Comparison of ENCODE assay signal across 24 cellular contexts in the genomic region with DNA sequence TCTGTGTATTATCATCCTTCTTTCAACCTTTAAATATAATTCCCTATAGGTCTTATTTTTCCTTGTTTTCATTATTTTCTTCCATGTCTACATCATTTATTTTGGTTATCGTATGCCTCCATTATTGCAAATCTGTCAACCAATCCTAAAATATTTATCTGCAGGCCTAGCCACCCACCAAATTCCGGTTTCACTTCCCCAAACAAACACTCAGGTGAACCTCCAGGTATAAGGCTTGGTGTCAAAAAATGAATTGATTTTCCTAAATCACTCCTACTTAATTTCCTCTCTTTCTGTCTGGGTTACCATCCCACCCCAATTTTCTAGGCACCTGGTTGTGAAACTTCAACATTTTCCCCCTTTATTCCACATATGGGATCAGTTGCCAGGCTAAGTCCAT.
DNase-seq lines count a peak whose midpoint lies in the region; ATAC-seq, FAIRE-seq and TF ChIP-seq lines count a peak whose summit lies in the region.
"Had no signal": no experiment of that assay in that cellular context is flagged by ENCODE, and none has a peak within 500 bp of the region (broad histone marks: within the 10 kb centered on the region; RNA-seq: fewer than 3 reads in every experiment).

No MANE protein-coding gene starts in this region.

- H3F3A ChIP-seq in GM23338 (replicated peaks; ENCODE audit: low read depth), result no peaks in the 10 kb centered on the region

- WGBS in GM12878 (ENCODE audit: insufficient coverage, insufficient replicate concordance, low lambda C conversion rate, missing lambda C conversion rate), result 24% methylated on average over 2 of the region's 2 CpGs

- H3K4me1 Mint-ChIP-seq in GM23338, result peaks cover 17% of the 10 kb centered on the region; the same call in 2 of the 3 replicates
- H3K4me1 Mint-ChIP-seq: CD14-positive monocyte; CD4-positive, alpha-beta memory T cell; CD4-positive, CD25-positive, alpha-beta regulatory T cell; CD8-positive, alpha-beta memory T cell had no signal

- POLR2A ChIA-PET in GM12878 (lab: Charles Lee), result no interaction called here

- no peak for ATAC-seq in GM23338
- no peak for ATAC-seq in GM12878
- no peak for ATAC-seq in HG03439 (IDR thresholded peaks at IDR 0.05; ENCODE audit: unreplicated experiment)

- H3K79me2 ChIP-seq in GM23338 (replicated peaks; ENCODE audit: insufficient read depth) (no peaks in the 10 kb centered on the region), GM12878 (ENCODE audit: control insufficient read depth, insufficient read depth, low read length) (no peaks in the 10 kb centered on the region)

- intact Hi-C loops in GM12878 (cut with micrococcal nuclease; ENCODE audit: unreplicated experiment), result no loop called here

- TF ChIP-seq CTCF in GM23338 (conservative IDR thresholded peaks at IDR 0.05; ENCODE audit: low read depth in 2 of 2) (no peak), GM12878 (IDR thresholded peaks at IDR 0.05 in 2 of 3, conservative IDR thresholded peaks at IDR 0.05 in 1 of 3; ENCODE audit: control insufficient read depth in 2 of 3, extremely low read depth in 1 of 3, insufficient read depth in 1 of 3, low read depth in 3 of 3, low read length in 3 of 3) (no peak)

- RAD21 ChIA-PET in GM12878 (lab: Charles Lee; ENCODE audit: unreplicated experiment), result no interaction called here

- SMC1A ChIA-PET in GM12878 (lab: Charles Lee; ENCODE audit: uncharacterized antibody, unreplicated experiment), result interaction anchor here (0.8 kb wide), 1 partner anchor 11 kb away, joined by 5 read pairs; no protein-coding TSS in a partner anchor

- H3K36me3 ChIP-seq in GM23338 (ENCODE audit: insufficient read depth), result no peaks in the 10 kb centered on the region
- no peaks in the 10 kb centered on the region for H3K36me3 ChIP-seq in GM12878 (ENCODE audit: control insufficient read depth in 2 of 2, insufficient read depth in 2 of 2, low read length in 1 of 2)
- no peaks in the 10 kb centered on the region for H3K36me3 ChIP-seq in SJCRH30
- H3K36me3 ChIP-seq: BE2C, BLaER1 had no signal

- H3K27ac Mint-ChIP-seq in GM23338, result 0 out of 2 replicates have a peak overlapping the region, but pooled peaks have one; percentile 11
- H3K27ac Mint-ChIP-seq: CD14-positive monocyte; CD4-positive, alpha-beta memory T cell; CD4-positive, CD25-positive, alpha-beta regulatory T cell; CD8-positive, alpha-beta memory T cell had no signal

- H3K4me2 ChIP-seq in GM23338 (no peak overlapping the region), GM12878 (ENCODE audit: control insufficient read depth, insufficient read depth) (no peak overlapping the region)

- H3K27ac ChIP-seq in GM23338 (ENCODE audit: low read depth), result no peak overlapping the region
- no peak overlapping the region for H3K27ac ChIP-seq in GM12878 (ENCODE audit: control insufficient read depth, insufficient read depth)
- no peak overlapping the region for H3K27ac ChIP-seq in SJCRH30
- H3K27ac ChIP-seq: BLaER1 had no signal

- H3K27me3 Mint-ChIP-seq in GM23338 (ENCODE audit: insufficient read depth, low read depth, poor library complexity), result no peaks in the 10 kb centered on the region
- H3K27me3 Mint-ChIP-seq: CD4-positive, alpha-beta memory T cell; CD4-positive, CD25-positive, alpha-beta regulatory T cell; CD8-positive, alpha-beta memory T cell had no signal

- H3K9me3 ChIP-seq in GM12878 (replicated peaks; ENCODE audit: control insufficient read depth, insufficient read depth, low read length) (no peaks in the 10 kb centered on the region), SJCRH30 (replicated peaks) (no peaks in the 10 kb centered on the region)
- H3K9me3 ChIP-seq: BE2C, BLaER1 had no signal

- CTCF ChIA-PET in GM12878 (lab: Yijun Ruan, JAX), result interaction anchor here (1.2 kb wide), 1 partner anchor 10 kb away, joined by 3 read pairs; no protein-coding TSS in a partner anchor

- H3K9me2 ChIP-seq in GM23338 (ENCODE audit: insufficient read depth), result no peaks in the 10 kb centered on the region

- no peaks in the 10 kb centered on the region for H3K27me3 ChIP-seq in GM23338 (ENCODE audit: insufficient read depth)
- H3K27me3 ChIP-seq in GM12878 (replicated peaks in 1 of 2; ENCODE audit: control insufficient read depth in 2 of 2, insufficient read depth in 2 of 2, low read length in 1 of 2), result no peaks in the 10 kb centered on the region; a peak in 1 of 4 replicates
- H3K27me3 ChIP-seq in SJCRH30, result no peaks in the 10 kb centered on the region
- H3K27me3 ChIP-seq: BE2C, BLaER1 had no signal

- DNase-seq in GM23338 (ENCODE audit: low spot score) (no peak), GM12878 (ENCODE audit: low read depth, low spot score) (no peak), NOMO-1 treated with dmso at 0.1 percent for 144 hours (lab: John Stamatoyannopoulos, UW; ENCODE audit: unreplicated experiment) (no peak), SJCRH30 (no peak)
- DNase-seq: 8988T; ACHN; BE2C; C1 segment of cervical spinal cord; CD4-positive, alpha-beta memory T cell; CD4-positive, CD25-positive, alpha-beta regulatory T cell; CD8-positive, alpha-beta memory T cell; COR-L47; DMS 273 treated with DMSO at 0.1 percent for 48 hours; DMS53; DMS79; DND-41; EL; GDM1 had no signal

- in situ Hi-C loops in GM12878 (cut with MboI), result no loop called here

- no peak for TF ChIP-seq POLR2A in GM12878 (IDR thresholded peaks at IDR 0.05; ENCODE audit: low read depth, low read length)

- H3K4me3 ChIP-seq in GM23338, result no peak overlapping the region
- no peak overlapping the region for H3K4me3 ChIP-seq in GM12878
- no peak overlapping the region for H3K4me3 ChIP-seq in SJCRH30
- H3K4me3 ChIP-seq: BLaER1 had no signal

- TF ChIP-seq EP300 in GM12878 (IDR thresholded peaks at IDR 0.05; ENCODE audit: borderline replicate concordance in 1 of 2, control insufficient read depth in 1 of 2, low read depth in 2 of 2, low read length in 2 of 2), result no peak

- H3K9me3 Mint-ChIP-seq in GM23338, result no peaks in the 10 kb centered on the region

- no peak overlapping the region for H2AFZ ChIP-seq in GM23338
- no peak overlapping the region for H2AFZ ChIP-seq in GM12878 (ENCODE audit: control insufficient read depth, low read depth, low read length)

- no TSS peak for BruUV-seq in GM12878 (replicated peaks; lab: Mats Ljungman, UMichigan)

- H4K20me1 ChIP-seq in GM23338 (replicated peaks; ENCODE audit: insufficient read depth) (no peaks in the 10 kb centered on the region), GM12878 (ENCODE audit: control insufficient read depth, insufficient read depth) (no peaks in the 10 kb centered on the region)
- H4K20me1 ChIP-seq: BLaER1 had no signal

- H3K9ac ChIP-seq in GM12878 (ENCODE audit: control insufficient read depth, insufficient read depth, low read length), result no peak overlapping the region
- H3K9ac ChIP-seq: BLaER1 had no signal

- no peak for TF ChIP-seq RAD21 in GM12878 (IDR thresholded peaks at IDR 0.05; ENCODE audit: insufficient read depth, low read depth, low read length)

- H3K4me1 ChIP-seq in GM23338 (ENCODE audit: insufficient read depth) (0 out of 2 replicates have a peak, but pooled peaks cover 7% of the 10 kb centered on the region), GM12878 (ENCODE audit: control insufficient read depth, insufficient read depth, low read length) (no peaks in the 10 kb centered on the region), SJCRH30 (no peaks in the 10 kb centered on the region)
- H3K4me1 ChIP-seq: BE2C had no signal

- H3K4me3 Mint-ChIP-seq in GM23338, result no peak overlapping the region
- H3K4me3 Mint-ChIP-seq: CD14-positive monocyte; CD4-positive, alpha-beta memory T cell; CD4-positive, CD25-positive, alpha-beta regulatory T cell; CD8-positive, alpha-beta memory T cell had no signal

- H3K36me3 Mint-ChIP-seq in GM23338 (ENCODE audit: low read depth), result no peaks in the 10 kb centered on the region
- H3K36me3 Mint-ChIP-seq: CD14-positive monocyte; CD4-positive, alpha-beta memory T cell; CD4-positive, CD25-positive, alpha-beta regulatory T cell; CD8-positive, alpha-beta memory T cell had no signal

- FAIRE-seq in GM12878 (lab: Jason Lieb, UNC), result no peak
- FAIRE-seq: A204.1, GM12892, GM18507 had no signal

TF ChIP-seq in GM23338, 12 proteins besides CTCF, POLR2A, EP300 and RAD21:
- no peak for TF ChIP-seq JUNB (IDR thresholded peaks at IDR 0.05; ENCODE audit: unreplicated experiment)
- TF ChIP-seq, protein P1, sequence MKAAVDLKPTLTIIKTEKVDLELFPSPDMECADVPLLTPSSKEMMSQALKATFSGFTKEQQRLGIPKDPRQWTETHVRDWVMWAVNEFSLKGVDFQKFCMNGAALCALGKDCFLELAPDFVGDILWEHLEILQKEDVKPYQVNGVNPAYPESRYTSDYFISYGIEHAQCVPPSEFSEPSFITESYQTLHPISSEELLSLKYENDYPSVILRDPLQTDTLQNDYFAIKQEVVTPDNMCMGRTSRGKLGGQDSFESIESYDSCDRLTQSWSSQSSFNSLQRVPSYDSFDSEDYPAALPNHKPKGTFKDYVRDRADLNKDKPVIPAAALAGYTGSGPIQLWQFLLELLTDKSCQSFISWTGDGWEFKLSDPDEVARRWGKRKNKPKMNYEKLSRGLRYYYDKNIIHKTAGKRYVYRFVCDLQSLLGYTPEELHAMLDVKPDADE (IDR thresholded peaks at IDR 0.05), result no peak
TF ChIP-seq in GM23338: peak in this region for 0.

TF ChIP-seq in GM12878, 131 proteins besides CTCF, POLR2A, EP300 and RAD21:
- no peak for TF ChIP-seq ETV6 (conservative IDR thresholded peaks at IDR 0.05 in 1 of 2, IDR thresholded peaks at IDR 0.05 in 1 of 2; ENCODE audit: borderline replicate concordance in 1 of 2, low read depth in 1 of 2)
- TF ChIP-seq SPI1 (IDR thresholded peaks at IDR 0.05; ENCODE audit: borderline replicate concordance, insufficient read depth, low read depth, low read length), result peak; percentile 56; the same call in 1 of the 2 replicates
